In the genomic region with DNA sequence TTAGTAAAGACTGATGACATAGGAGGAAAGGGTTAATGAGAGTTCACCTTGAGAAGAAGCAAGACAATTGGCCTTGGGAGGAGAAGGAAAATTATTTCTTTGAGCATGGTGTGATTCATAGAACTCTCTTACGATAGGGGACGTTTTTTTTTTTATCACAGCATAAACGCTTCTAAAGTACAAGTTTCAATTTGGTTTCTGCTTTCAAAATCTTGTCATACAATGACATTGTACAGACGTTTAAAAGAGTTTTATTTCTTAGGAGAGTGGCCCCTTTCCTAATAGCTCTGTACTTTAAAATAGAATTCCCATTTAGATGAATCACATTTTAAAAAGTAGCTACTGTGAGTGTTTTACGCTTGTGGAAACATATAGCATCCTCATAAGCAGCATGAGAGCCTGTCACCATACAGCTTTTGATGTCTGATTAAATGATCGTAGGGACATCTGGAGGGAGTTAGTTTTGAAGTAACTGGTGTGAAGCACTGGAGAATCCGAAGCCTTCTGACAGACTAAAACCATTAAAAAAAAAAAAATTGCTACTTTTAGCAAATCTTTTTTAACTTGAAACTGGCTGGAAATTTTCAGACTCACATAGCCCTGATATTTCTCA, we compare ENCODE assay signal across 1 cellular context.
TF ChIP-seq lines count a peak whose summit lies in the region.

No MANE protein-coding gene starts in this region.

TF ChIP-seq in SK-N-SH treated with all-trans-retinoic acid at 6 μM for 48 hours, 23 proteins besides CTCF, POLR2A, EP300 and RAD21 (continued from another document):
- TF ChIP-seq, protein P1, sequence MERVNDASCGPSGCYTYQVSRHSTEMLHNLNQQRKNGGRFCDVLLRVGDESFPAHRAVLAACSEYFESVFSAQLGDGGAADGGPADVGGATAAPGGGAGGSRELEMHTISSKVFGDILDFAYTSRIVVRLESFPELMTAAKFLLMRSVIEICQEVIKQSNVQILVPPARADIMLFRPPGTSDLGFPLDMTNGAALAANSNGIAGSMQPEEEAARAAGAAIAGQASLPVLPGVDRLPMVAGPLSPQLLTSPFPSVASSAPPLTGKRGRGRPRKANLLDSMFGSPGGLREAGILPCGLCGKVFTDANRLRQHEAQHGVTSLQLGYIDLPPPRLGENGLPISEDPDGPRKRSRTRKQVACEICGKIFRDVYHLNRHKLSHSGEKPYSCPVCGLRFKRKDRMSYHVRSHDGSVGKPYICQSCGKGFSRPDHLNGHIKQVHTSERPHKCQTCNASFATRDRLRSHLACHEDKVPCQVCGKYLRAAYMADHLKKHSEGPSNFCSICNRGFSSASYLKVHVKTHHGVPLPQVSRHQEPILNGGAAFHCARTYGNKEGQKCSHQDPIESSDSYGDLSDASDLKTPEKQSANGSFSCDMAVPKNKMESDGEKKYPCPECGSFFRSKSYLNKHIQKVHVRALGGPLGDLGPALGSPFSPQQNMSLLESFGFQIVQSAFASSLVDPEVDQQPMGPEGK (CRISPR knock-in tag; IDR thresholded peaks at IDR 0.05; ENCODE audit: borderline replicate concordance): no peak
